In the genomic region with DNA sequence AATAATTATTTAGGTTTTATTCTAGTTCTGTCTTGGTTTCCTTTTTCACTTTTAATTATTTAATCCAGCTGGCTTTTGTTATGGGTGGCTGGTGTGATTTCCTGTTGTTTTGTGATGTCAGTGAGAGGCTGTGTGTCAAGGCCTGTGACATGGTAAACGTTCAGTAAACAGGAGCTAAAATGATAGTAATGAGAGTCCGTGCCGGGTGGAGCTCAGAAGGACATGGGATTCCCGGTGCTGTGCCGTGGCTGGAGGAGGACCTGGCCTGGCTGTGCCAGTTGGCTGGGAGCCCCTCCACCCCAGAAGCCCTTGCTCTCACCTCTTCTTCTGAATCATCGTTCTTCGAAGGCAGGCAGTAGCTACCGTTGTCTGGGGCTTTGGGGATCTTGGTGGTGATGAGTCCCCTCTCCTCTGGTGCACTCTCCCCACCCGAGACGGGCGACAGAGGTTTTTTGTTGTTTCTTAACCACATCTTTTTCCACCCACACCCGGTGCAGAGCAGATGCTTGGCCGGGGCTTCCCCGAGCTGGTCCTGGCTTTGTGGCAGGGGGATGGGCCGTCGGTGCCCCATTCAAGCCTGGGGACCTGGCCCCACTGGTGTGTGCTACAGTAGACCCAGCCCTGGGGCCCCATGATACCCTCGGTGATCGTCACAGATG, we compare ENCODE assay signal across 9 cellular contexts. TPM values are rescaled to one million over a fixed set of nuclear protein-coding genes. Genes with fewer than 3 reads are reported as not detected.
A peak's percentile ranks its signal among the peaks of the same experiment; 100 is the strongest.
DNase-seq lines count a peak whose midpoint lies in the region; ATAC-seq, FAIRE-seq and TF ChIP-seq lines count a peak whose summit lies in the region.
"Had no signal": no experiment of that assay in that cellular context is flagged by ENCODE, and none has a peak within 500 bp of the region (broad histone marks: within the 10 kb centered on the region; RNA-seq: fewer than 3 reads in every experiment).

No MANE protein-coding gene starts in this region.

- POLR2A ChIA-PET in A673 (lab: Charles Lee; ENCODE audit: low non-redundant PET) = no interaction called here

- no peaks in the 10 kb centered on the region for H3K27me3 ChIP-seq in A673 (replicated peaks; ENCODE audit: insufficient read depth, low read depth, low read length, poor library complexity)
- H3K27me3 ChIP-seq in bronchial epithelial cell (ENCODE audit: control insufficient read depth, insufficient read depth, low read length) = no peaks in the 10 kb centered on the region

- BruUV-seq in A673 (replicated peaks; lab: Mats Ljungman, UMichigan) = TSS peak; percentile 7

- H3K9me3 Mint-ChIP-seq in memory B cell = no peaks in the 10 kb centered on the region

- H3K9me3 ChIP-seq in A673 (ENCODE audit: low read depth, low read length, poor library complexity, severe bottlenecking) = no peaks in the 10 kb centered on the region

- DNase-seq in A673 (ENCODE audit: low spot score) = peak; percentile 73
- peak; percentile 26 to 57 (median 53) for DNase-seq in activated CD4-positive, CD25-positive, alpha-beta regulatory T cell (lab: John Stamatoyannopoulos, UW)
- DNase-seq in bronchial epithelial cell (ENCODE audit: low read depth) = peak; percentile 22
- peak; percentile 80 to 87 for DNase-seq in memory B cell (ENCODE audit: low spot score in 2 of 2)
- DNase-seq in stimulated activated CD8-positive, alpha-beta memory T cell treated with anti-CD3 and anti-CD28 coated beads, Interleukin-4, amount 100 ng/mL, for 4 hours (ENCODE audit: low read depth in 2 of 2, low spot score in 1 of 2) = peak; percentile 68 to 84
- DNase-seq in occipital lobe (lab: John Stamatoyannopoulos, UW) = no peak

- TF ChIP-seq CTCF in A673 (conservative IDR thresholded peaks at IDR 0.05; ENCODE audit: low read depth, low read length) (no peak), bronchial epithelial cell (IDR thresholded peaks at IDR 0.05; ENCODE audit: insufficient read depth, low read length, severe bottlenecking) (no peak)

- H3K4me1 ChIP-seq in A673 (ENCODE audit: insufficient read depth, low read length, poor library complexity, severe bottlenecking) = peaks cover 88% of the 10 kb centered on the region

- no peak overlapping the region for H3K4me3 ChIP-seq in A673 (ENCODE audit: low read depth, low read length, poor library complexity, severe bottlenecking)
- H3K4me3 ChIP-seq in bronchial epithelial cell (ENCODE audit: low read depth, low read length) = no peak overlapping the region

- H3K36me3 ChIP-seq in A673 (ENCODE audit: insufficient read depth, low read length, poor library complexity, severe bottlenecking) (peaks cover 4% of the 10 kb centered on the region), bronchial epithelial cell (ENCODE audit: control insufficient read depth, insufficient read depth, low read length) (peaks cover 1% of the 10 kb centered on the region)

- H3K27me3 Mint-ChIP-seq in memory B cell = no peaks in the 10 kb centered on the region

- H3K36me3 Mint-ChIP-seq in memory B cell = peaks cover 5% of the 10 kb centered on the region

- H3K27ac ChIP-seq in A673 (ENCODE audit: low read depth, low read length, poor library complexity, severe bottlenecking) = peak overlapping the region; percentile 79
- H3K27ac ChIP-seq: C4-2B had no signal

- CTCF ChIA-PET in A673 (lab: Charles Lee) = interaction anchor here (0.5 to 0.6 kb wide), 2 partner anchors 194 to 239 kb away, joined by 3 to 4 read pairs; no protein-coding TSS in a partner anchor

- peak overlapping the region; percentile 80 for H3K4me3 Mint-ChIP-seq in memory B cell

- H3K27ac Mint-ChIP-seq in memory B cell = peak overlapping the region; percentile 99

- FAIRE-seq in bronchial epithelial cell (lab: Jason Lieb, UNC) = no peak

- peaks cover 71% of the 10 kb centered on the region for H3K4me1 Mint-ChIP-seq in memory B cell

- intact Hi-C loops in A673 (cut with micrococcal nuclease; ENCODE audit: unreplicated experiment) = no loop called here

- peak; percentile 79 for ATAC-seq in GM19351 (IDR thresholded peaks at IDR 0.05; ENCODE audit: unreplicated experiment)
- ATAC-seq in HG03457 (IDR thresholded peaks at IDR 0.05; ENCODE audit: unreplicated experiment) = peak; percentile 60
- peak; percentile 79 for ATAC-seq in memory B cell (ENCODE audit: low read depth)

RNA-seq across cellular contexts. Expression of a gene that starts 29.1 kb away (rescaled TPM):
- total RNA-seq in A673 (2021) (109 and 133 TPM in 2 replicates), bronchial epithelial cell (2.4 and 3.2 TPM in 2 replicates), occipital lobe (5.1 TPM)

Comparison
In these comparisons a context has a peak if more than half of its experiments do, and no peak if none do; other contexts are left out.
1. RNA of a gene that starts 29.1 kb away (total RNA-seq): 109 to 133 TPM in A673; 5.1 TPM in occipital lobe (single experiment) and 2.4 to 3.2 TPM in bronchial epithelial cell; every median in the first group is over 10 times any median in the second.
2. Peak in every context shown above with its lines, with median percentiles within 50 percentile points of each other: ATAC-seq.